20 cellular contexts compared by ENCODE assay signal in the genomic region with DNA sequence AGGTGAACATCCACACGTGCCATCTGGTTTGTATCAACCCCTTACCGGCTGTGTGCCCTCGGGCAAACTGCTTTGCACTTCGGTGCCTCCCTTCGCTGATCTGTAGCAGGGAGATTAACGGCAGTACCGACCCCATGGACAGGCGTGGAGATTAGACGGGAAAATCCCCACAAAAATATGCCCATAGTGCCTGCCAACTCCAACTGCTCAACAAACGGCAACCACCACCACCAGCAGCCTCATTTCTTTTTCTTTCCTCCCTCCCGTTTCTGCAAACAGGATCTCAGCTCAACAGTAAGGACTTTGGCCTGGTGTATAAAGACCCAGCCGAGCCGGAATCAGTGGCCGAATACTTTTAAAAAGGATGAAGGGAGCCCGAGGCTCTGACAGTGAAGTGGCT. TPM values are rescaled to one million over a fixed set of nuclear protein-coding genes. Genes with fewer than 3 reads are reported as not detected.
DNase-seq lines count a peak whose midpoint lies in the region; ATAC-seq and TF ChIP-seq lines count a peak whose summit lies in the region.
"Had no signal": no experiment of that assay in that cellular context is flagged by ENCODE, and none has a peak within 500 bp of the region (broad histone marks: within the 10 kb centered on the region; RNA-seq: fewer than 3 reads in every experiment).

No MANE protein-coding gene starts in this region.

- H3F3A ChIP-seq in DOHH2 (ENCODE audit: control insufficient read depth, insufficient read depth) (peaks cover 26% of the 10 kb centered on the region), OCI-LY1 (ENCODE audit: insufficient read depth, low read length) (peaks cover 4% of the 10 kb centered on the region)

- no peaks in the 10 kb centered on the region for H3K27me3 ChIP-seq in DOHH2 (ENCODE audit: control insufficient read depth, low read length)
- no peaks in the 10 kb centered on the region for H3K27me3 ChIP-seq in OCI-LY1 (ENCODE audit: insufficient read depth, low read length)
- no peaks in the 10 kb centered on the region for H3K27me3 ChIP-seq in hepatocyte
- H3K27me3 ChIP-seq in spleen (replicated peaks in 1 of 7) = no peaks in the 10 kb centered on the region
- H3K27me3 ChIP-seq: upper lobe of right lung had no signal

- no peaks in the 10 kb centered on the region for H3K9me3 ChIP-seq in DOHH2 (ENCODE audit: control insufficient read depth, insufficient read depth, low read length)
- no peaks in the 10 kb centered on the region for H3K9me3 ChIP-seq in OCI-LY1 (ENCODE audit: low read length)
- H3K9me3 ChIP-seq in hepatocyte (ENCODE audit: low read depth) = no peaks in the 10 kb centered on the region
- H3K9me3 ChIP-seq in spleen = no peaks in the 10 kb centered on the region
- H3K9me3 ChIP-seq: lower lobe of right lung, prostate gland, upper lobe of right lung had no signal

- H3K4me2 ChIP-seq in DOHH2 (ENCODE audit: low read length) (peak overlapping the region; percentile 87; the same call in 1 of the 2 replicates), OCI-LY1 (ENCODE audit: low read length) (peak overlapping the region; percentile 22; the same call in 1 of the 2 replicates), hepatocyte (peak overlapping the region; percentile 12)

- no peaks in the 10 kb centered on the region for H3K9me2 ChIP-seq in DOHH2 (replicated peaks; ENCODE audit: control insufficient read depth, low read length)
- no peaks in the 10 kb centered on the region for H3K9me2 ChIP-seq in OCI-LY1 (ENCODE audit: low read depth, low read length)
- H3K9me2 ChIP-seq in hepatocyte (replicated peaks; ENCODE audit: insufficient read depth) = no peaks in the 10 kb centered on the region

- DNase-seq in hepatocyte (ENCODE audit: low spot score) (no peak), spleen (no peak), NCI-H1436 treated with DMSO at 0.1 percent for 48 hours (lab: John Stamatoyannopoulos, UW) (no peak), SKM-1 treated with dmso at 0.1 percent for 144 hours (lab: John Stamatoyannopoulos, UW; ENCODE audit: unreplicated experiment) (no peak)
- DNase-seq: ACHN; anterior cingulate cortex; central memory CD4-positive, alpha-beta T cell; KBM-7; lower lobe of right lung; NCI-H1694 treated with DMSO at 0.1 percent for 48 hours; NCI-H2171; NCI-H526; stimulated activated CD8-positive, alpha-beta memory T cell treated with anti-CD3 and anti-CD28 coated beads, Interleukin-4, amount 100 ng/mL, for 48 hours; upper lobe of right lung had no signal

- ATAC-seq in HG03175 (IDR thresholded peaks at IDR 0.05; ENCODE audit: unreplicated experiment) = no peak
- ATAC-seq: activated naive CD4-positive, alpha-beta T cell treated with anti-CD3 and anti-CD28 coated beads, Interleukin-2, amount 50 U/mL, for 72 hours; lower lobe of right lung; upper lobe of right lung had no signal

- TF ChIP-seq POLR2A in spleen (IDR thresholded peaks at IDR 0.05) = no peak

- H3K4me1 ChIP-seq in DOHH2 (ENCODE audit: control insufficient read depth, low read length) (peaks cover 83% of the 10 kb centered on the region), OCI-LY1 (ENCODE audit: insufficient read depth, low read length, severe bottlenecking) (peaks cover 88% of the 10 kb centered on the region), hepatocyte (ENCODE audit: insufficient read depth) (peaks cover 26% of the 10 kb centered on the region), spleen (peaks cover 9 to 88% (median 50%) of the 10 kb centered on the region in 6 donors)
- H3K4me1 ChIP-seq: prostate gland had no signal

- H3K79me2 ChIP-seq in DOHH2 (ENCODE audit: control insufficient read depth, low read length) = peaks cover 89% of the 10 kb centered on the region
- no peaks in the 10 kb centered on the region for H3K79me2 ChIP-seq in OCI-LY1 (ENCODE audit: insufficient read depth, low read length)
- H3K79me2 ChIP-seq in hepatocyte = no peaks in the 10 kb centered on the region

- 54% methylated on average over 15 of the region's 15 CpGs for WGBS in hepatocyte (ENCODE audit: low lambda C conversion rate, missing lambda C conversion rate)
- WGBS in spleen, 5 donors = 67 to 86% (median 78%) methylated on average over 15 of the region's 15 CpGs

- H3K4me3 ChIP-seq in DOHH2 (ENCODE audit: low read length) = no peak overlapping the region
- H3K4me3 ChIP-seq in OCI-LY1 (ENCODE audit: low read depth, low read length, poor library complexity, severe bottlenecking) = no peak overlapping the region
- no peak overlapping the region for H3K4me3 ChIP-seq in hepatocyte
- H3K4me3 ChIP-seq in spleen = no peak overlapping the region
- H3K4me3 ChIP-seq: lower lobe of right lung, prostate gland, upper lobe of right lung had no signal

- H3K36me3 ChIP-seq in DOHH2 (ENCODE audit: control insufficient read depth, low read length) (peaks cover 35% of the 10 kb centered on the region), OCI-LY1 (ENCODE audit: insufficient read depth, low read length) (no peaks in the 10 kb centered on the region), hepatocyte (replicated peaks; ENCODE audit: insufficient read depth, low read depth) (no peaks in the 10 kb centered on the region), spleen (peaks cover 0 to 53% (median 0%) of the 10 kb centered on the region in 6 donors)
- H3K36me3 ChIP-seq: lower lobe of right lung, prostate gland, upper lobe of right lung had no signal

- TF ChIP-seq CTCF in DOHH2 (IDR thresholded peaks at IDR 0.05; ENCODE audit: low read depth, low read length, poor library complexity, severe bottlenecking) (no peak), OCI-LY1 (IDR thresholded peaks at IDR 0.05; ENCODE audit: low read length) (no peak), hepatocyte (IDR thresholded peaks at IDR 0.05; ENCODE audit: poor library complexity) (no peak), spleen (IDR thresholded peaks at IDR 0.05 in 8 of 11, conservative IDR thresholded peaks at IDR 0.05 in 3 of 11) (no peak)

- intact Hi-C loops in spleen (cut with DNase I; ENCODE audit: low total_unique reads) = no loop called here

- H2AFZ ChIP-seq in OCI-LY1 (ENCODE audit: low read length) (no peak overlapping the region), hepatocyte (no peak overlapping the region)

- H3K27ac ChIP-seq in DOHH2 (ENCODE audit: low read depth, low read length) = no peak overlapping the region
- H3K27ac ChIP-seq in OCI-LY1 (ENCODE audit: low read depth, low read length, poor library complexity, severe bottlenecking) = peak overlapping the region; percentile 98
- H3K27ac ChIP-seq in hepatocyte = peak overlapping the region; percentile 89
- H3K27ac ChIP-seq in spleen = peak overlapping the region in 5 of 8 donors; percentile 20 to 82 (median 73)
- H3K27ac ChIP-seq: lower lobe of right lung, prostate gland, VCaP had no signal

- H4K20me1 ChIP-seq in DOHH2 (ENCODE audit: control insufficient read depth, insufficient read depth, low read depth, low read length) (no peaks in the 10 kb centered on the region), OCI-LY1 (ENCODE audit: insufficient read depth, low read length) (no peaks in the 10 kb centered on the region), hepatocyte (ENCODE audit: insufficient read depth, poor library complexity, severe bottlenecking) (no peaks in the 10 kb centered on the region)

- peak overlapping the region; percentile 11; the same call in 1 of the 2 replicates for H3K9ac ChIP-seq in OCI-LY1 (ENCODE audit: low read length)

RNA-seq across cellular contexts. Expression of a gene that starts 31.0 kb away (rescaled TPM):
- total RNA-seq in hepatocyte (4.1 and 4.5 TPM in 2 replicates), spleen (100 to 1,000 TPM in 6 of 7 donors, 10 to 100 TPM in 1; 78.3 to 133 (median 107) TPM)
- polyA plus RNA-seq in hepatocyte (3.9 and 4.4 TPM in 2 replicates), spleen (10 to 100 TPM in 1 of 3 donors, 1 to 10 TPM in 2; 6.1 to 10.6 (median 6.3) TPM)

Comparison
In these comparisons a context has a peak if more than half of its experiments do, and no peak if none do; other contexts are left out.
1. H3K4me2 ChIP-seq: peak in every context shown above with its lines; median percentile 87 in DOHH2; 22 in OCI-LY1; 12 in hepatocyte.
2. RNA of a gene that starts 31.0 kb away (total RNA-seq): 78.3 to 133 TPM in spleen; 4.1 to 4.5 TPM in hepatocyte; every median in the first group is over 10 times any median in the second.